In genomic region chr18:30616414-30616813, GRCh38 we compare ENCODE assay signal across 2 cellular contexts.
TF ChIP-seq lines count a peak whose summit lies in the region.

No MANE protein-coding gene starts in this region.

TF ChIP-seq in HepG2, 621 proteins besides CTCF, POLR2A, EP300 and RAD21 (continued from another document):
- TF ChIP-seq E2F5 (CRISPR knock-in tag; conservative IDR thresholded peaks at IDR 0.05): no peak

TF ChIP-seq in K562, 482 proteins besides CTCF, POLR2A, EP300 and RAD21 (continued from another document):
- no peak for TF ChIP-seq E2F5 (CRISPR knock-in tag; IDR thresholded peaks at IDR 0.05)
- no peak for TF ChIP-seq CHAMP1 (IDR thresholded peaks at IDR 0.05)
- no peak for TF ChIP-seq GTF2A2 (tag; IDR thresholded peaks at IDR 0.05)
- TF ChIP-seq USF1 (CRISPR knock-in tag; IDR thresholded peaks at IDR 0.05): no peak
- TF ChIP-seq ZNF143 (CRISPR knock-in tag; IDR thresholded peaks at IDR 0.05): no peak
- no peak for TF ChIP-seq ZNF431 (CRISPR knock-in tag; IDR thresholded peaks at IDR 0.05)
- TF ChIP-seq FOSL1 (tag; conservative IDR thresholded peaks at IDR 0.05): no peak
- TF ChIP-seq, protein P1, sequence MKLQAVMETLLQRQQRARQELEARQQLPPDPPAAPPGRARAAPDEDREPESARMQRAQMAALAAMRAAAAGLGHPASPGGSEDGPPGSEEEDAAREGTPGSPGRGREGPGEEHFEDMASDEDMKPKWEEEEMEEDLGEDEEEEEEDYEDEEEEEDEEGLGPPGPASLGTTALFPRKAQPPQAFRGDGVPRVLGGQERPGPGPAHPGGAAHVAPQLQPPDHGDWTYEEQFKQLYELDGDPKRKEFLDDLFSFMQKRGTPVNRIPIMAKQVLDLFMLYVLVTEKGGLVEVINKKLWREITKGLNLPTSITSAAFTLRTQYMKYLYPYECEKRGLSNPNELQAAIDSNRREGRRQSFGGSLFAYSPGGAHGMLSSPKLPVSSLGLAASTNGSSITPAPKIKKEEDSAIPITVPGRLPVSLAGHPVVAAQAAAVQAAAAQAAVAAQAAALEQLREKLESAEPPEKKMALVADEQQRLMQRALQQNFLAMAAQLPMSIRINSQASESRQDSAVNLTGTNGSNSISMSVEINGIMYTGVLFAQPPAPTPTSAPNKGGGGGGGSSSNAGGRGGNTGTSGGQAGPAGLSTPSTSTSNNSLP (IDR thresholded peaks at IDR 0.05; ENCODE audit: borderline replicate concordance, low read depth, low read length): no peak
